10 cellular contexts compared by ENCODE assay signal in genomic region chr12:82438356-82438755, GRCh38.
A peak's percentile ranks its signal among the peaks of the same experiment; 100 is the strongest.
DNase-seq lines count a peak whose midpoint lies in the region; ATAC-seq and TF ChIP-seq lines count a peak whose summit lies in the region.
"Had no signal": no experiment of that assay in that cellular context is flagged by ENCODE, and none has a peak within 500 bp of the region (broad histone marks: within the 10 kb centered on the region; RNA-seq: fewer than 3 reads in every experiment).

No MANE protein-coding gene starts in this region.

- peak overlapping the region; percentile 11 for H3K27ac Mint-ChIP-seq in activated T-helper 1 cell treated with anti-CD3 and anti-CD28 coated beads, Interleukin-12 subunit alpha, Interleukin-12 subunit beta, Interleukin-2, Interleukin-4 antibody, amounts not matched to agents 30 ng/mL and 10 ng/mL and 1 ng/mL, durations not matched to agents 14 hours and 24 hours and 36 hours
- H3K27ac Mint-ChIP-seq: naive B cell had no signal

- in situ Hi-C loops in GM13977 (cut with MboI; ENCODE audit: low pct_unique_long_range_greater_than_20kb, low sequenced_read_pairs, unreplicated experiment), result no loop called here

- peak; percentile 3 for DNase-seq in GM13977 (ENCODE audit: low spot score)
- no peak for DNase-seq in activated T-helper 1 cell treated with anti-CD3 and anti-CD28 coated beads, Interleukin-12 subunit alpha, Interleukin-12 subunit beta, Interleukin-2, Interleukin-4 antibody, amounts not matched to agents 30 ng/mL and 10 ng/mL and 1 ng/mL, durations not matched to agents 14 hours and 24 hours and 36 hours (ENCODE audit: low spot score)
- no peak for DNase-seq in NCI-H526 treated with DMSO at 0.1 percent for 48 hours (lab: John Stamatoyannopoulos, UW)
- DNase-seq in AG20443 (ENCODE audit: low spot score), result no peak
- DNase-seq in GM03348 (ENCODE audit: low spot score), result no peak
- DNase-seq: naive B cell, NCI-H2171 treated with DMSO at 0.1 percent for 48 hours had no signal

- TF ChIP-seq CTCF in GM13977 (IDR thresholded peaks at IDR 0.05; ENCODE audit: extremely low read depth, insufficient read depth, missing control alignments), result no peak

- peak; percentile 74 for ATAC-seq in GM19463 (IDR thresholded peaks at IDR 0.05; ENCODE audit: unreplicated experiment)
- peak; percentile 89 for ATAC-seq in HG02973 (IDR thresholded peaks at IDR 0.05; ENCODE audit: unreplicated experiment)
- no peak for ATAC-seq in HG03196 (IDR thresholded peaks at IDR 0.05; ENCODE audit: unreplicated experiment)

- no peaks in the 10 kb centered on the region for H3K27me3 Mint-ChIP-seq in activated T-helper 1 cell treated with anti-CD3 and anti-CD28 coated beads, Interleukin-12 subunit alpha, Interleukin-12 subunit beta, Interleukin-2, Interleukin-4 antibody, amounts not matched to agents 30 ng/mL and 10 ng/mL and 1 ng/mL, durations not matched to agents 14 hours and 24 hours and 36 hours (ENCODE audit: insufficient read depth)
- H3K27me3 Mint-ChIP-seq: naive B cell had no signal

- peaks cover 1% of the 10 kb centered on the region for H3K36me3 Mint-ChIP-seq in activated T-helper 1 cell treated with anti-CD3 and anti-CD28 coated beads, Interleukin-12 subunit alpha, Interleukin-12 subunit beta, Interleukin-2, Interleukin-4 antibody, amounts not matched to agents 30 ng/mL and 10 ng/mL and 1 ng/mL, durations not matched to agents 14 hours and 24 hours and 36 hours (ENCODE audit: low read depth)

- no peak overlapping the region for H3K4me3 Mint-ChIP-seq in activated T-helper 1 cell treated with anti-CD3 and anti-CD28 coated beads, Interleukin-12 subunit alpha, Interleukin-12 subunit beta, Interleukin-2, Interleukin-4 antibody, amounts not matched to agents 30 ng/mL and 10 ng/mL and 1 ng/mL, durations not matched to agents 14 hours and 24 hours and 36 hours
- H3K4me3 Mint-ChIP-seq: naive B cell had no signal

- H3K4me1 Mint-ChIP-seq in activated T-helper 1 cell treated with anti-CD3 and anti-CD28 coated beads, Interleukin-12 subunit alpha, Interleukin-12 subunit beta, Interleukin-2, Interleukin-4 antibody, amounts not matched to agents 30 ng/mL and 10 ng/mL and 1 ng/mL, durations not matched to agents 14 hours and 24 hours and 36 hours (ENCODE audit: low read depth), result peaks cover 6% of the 10 kb centered on the region
- H3K4me1 Mint-ChIP-seq: naive B cell had no signal

- no peaks in the 10 kb centered on the region for H3K9me3 Mint-ChIP-seq in activated T-helper 1 cell treated with anti-CD3 and anti-CD28 coated beads, Interleukin-12 subunit alpha, Interleukin-12 subunit beta, Interleukin-2, Interleukin-4 antibody, amounts not matched to agents 30 ng/mL and 10 ng/mL and 1 ng/mL, durations not matched to agents 14 hours and 24 hours and 36 hours

- intact Hi-C loops in activated T-helper 1 cell treated with anti-CD3 and anti-CD28 coated beads, Interleukin-12 subunit alpha, Interleukin-12 subunit beta, Interleukin-2, Interleukin-4 antibody, amounts not matched to agents 30 ng/mL and 10 ng/mL and 1 ng/mL, durations not matched to agents 14 hours and 24 hours and 36 hours (cut with micrococcal nuclease), result no loop called here
